ENCODE assay signal across 11 cellular contexts in genomic region chr11:69080361-69080973, GRCh38. TPM values are rescaled to one million over a fixed set of nuclear protein-coding genes. Genes with fewer than 3 reads are reported as not detected.
DNase-seq lines count a peak whose midpoint lies in the region; ATAC-seq, FAIRE-seq and TF ChIP-seq lines count a peak whose summit lies in the region.
"Had no signal": no experiment of that assay in that cellular context is flagged by ENCODE, and none has a peak within 500 bp of the region (broad histone marks: within the 10 kb centered on the region; RNA-seq: fewer than 3 reads in every experiment).

No MANE protein-coding gene starts in this region.

- no peak overlapping the region for H3K4me3 Mint-ChIP-seq in activated CD4-positive, alpha-beta T cell treated with anti-CD3 and anti-CD28 coated beads, Interleukin-2, amount 10 ng/mL, durations not matched to agents 7 days and 5 days

- H3K9me3 ChIP-seq in smooth muscle cell (replicated peaks; ENCODE audit: low read depth), result no peaks in the 10 kb centered on the region
- H3K9me3 ChIP-seq: Peyer's patch had no signal

- H4K20me1 ChIP-seq in smooth muscle cell (ENCODE audit: low read depth), result peaks cover 8% of the 10 kb centered on the region

- ATAC-seq in GM19023 (IDR thresholded peaks at IDR 0.05; ENCODE audit: unreplicated experiment) (no peak), HG03378 (IDR thresholded peaks at IDR 0.05; ENCODE audit: unreplicated experiment) (no peak)

- WGBS in smooth muscle cell (ENCODE audit: low lambda C conversion rate), result 63% methylated on average over 15 of the region's 15 CpGs

- no peaks in the 10 kb centered on the region for H3K27me3 Mint-ChIP-seq in activated CD4-positive, alpha-beta T cell treated with anti-CD3 and anti-CD28 coated beads, Interleukin-2, amount 10 ng/mL, durations not matched to agents 7 days and 5 days

- FAIRE-seq in RCC 7860 (lab: Jason Lieb, UNC) (peak; percentile 51), D721Med (lab: Jason Lieb, UNC) (no peak)

- H3K9me3 Mint-ChIP-seq in activated CD4-positive, alpha-beta T cell treated with anti-CD3 and anti-CD28 coated beads, Interleukin-2, amount 10 ng/mL, durations not matched to agents 7 days and 5 days, result no peaks in the 10 kb centered on the region

- no peaks in the 10 kb centered on the region for H3K79me2 ChIP-seq in smooth muscle cell (ENCODE audit: low read depth)

- H3F3A ChIP-seq in smooth muscle cell (ENCODE audit: low read depth), result no peaks in the 10 kb centered on the region

- POLR2A ChIA-PET in activated CD4-positive, alpha-beta T cell treated with anti-CD3 and anti-CD28 coated beads, Interleukin-2, amount 10 ng/mL, durations not matched to agents 7 days and 5 days (lab: Charles Lee), result no interaction called here

- H3K4me3 ChIP-seq in smooth muscle cell, result no peak overlapping the region
- H3K4me3 ChIP-seq: Peyer's patch had no signal

- peaks cover 22% of the 10 kb centered on the region for H3K4me1 Mint-ChIP-seq in activated CD4-positive, alpha-beta T cell treated with anti-CD3 and anti-CD28 coated beads, Interleukin-2, amount 10 ng/mL, durations not matched to agents 7 days and 5 days

- H3K27ac Mint-ChIP-seq in activated CD4-positive, alpha-beta T cell treated with anti-CD3 and anti-CD28 coated beads, Interleukin-2, amount 10 ng/mL, durations not matched to agents 7 days and 5 days, result peak overlapping the region; percentile 92

- CTCF ChIA-PET in activated CD4-positive, alpha-beta T cell treated with anti-CD3 and anti-CD28 coated beads, Interleukin-2, amount 10 ng/mL, durations not matched to agents 7 days and 5 days (lab: Charles Lee), result no interaction called here

- no peaks in the 10 kb centered on the region for H3K27me3 ChIP-seq in smooth muscle cell (ENCODE audit: low read depth)
- H3K27me3 ChIP-seq: Peyer's patch had no signal

- H3K27ac ChIP-seq in smooth muscle cell (ENCODE audit: low read depth), result peak overlapping the region; percentile 60
- H3K27ac ChIP-seq: Peyer's patch had no signal

- no peak overlapping the region for H2AFZ ChIP-seq in smooth muscle cell (ENCODE audit: low read depth)

- no peak for TF ChIP-seq CTCF in smooth muscle cell (IDR thresholded peaks at IDR 0.05; ENCODE audit: borderline replicate concordance, insufficient read depth, poor library complexity, severe bottlenecking)
- no peak for TF ChIP-seq CTCF in D721Med (IDR thresholded peaks at IDR 0.05; ENCODE audit: insufficient read depth, missing control alignments)

- no peaks in the 10 kb centered on the region for H3K36me3 ChIP-seq in smooth muscle cell (ENCODE audit: low read depth)

- peaks cover 10% of the 10 kb centered on the region for H3K36me3 Mint-ChIP-seq in activated CD4-positive, alpha-beta T cell treated with anti-CD3 and anti-CD28 coated beads, Interleukin-2, amount 10 ng/mL, durations not matched to agents 7 days and 5 days (ENCODE audit: low read depth)

- no peak overlapping the region for H3K4me2 ChIP-seq in smooth muscle cell

- peak; percentile 47 for DNase-seq in activated CD4-positive, alpha-beta T cell treated with anti-CD3 and anti-CD28 coated beads, Interleukin-2, amount 10 ng/mL, durations not matched to agents 7 days and 5 days
- no peak for DNase-seq in activated CD4-positive, alpha-beta T cell treated with anti-CD3 and anti-CD28 coated beads, Interleukin-2, amount 50 U/mL, for 1 hour
- DNase-seq in RCC 7860 (ENCODE audit: low spot score) (peak; percentile 72), dedifferentiated amniotic fluid mesenchymal stem cell (ENCODE audit: extremely low spot score) (peak; percentile 37), smooth muscle cell (lab: John Stamatoyannopoulos, UW; ENCODE audit: unreplicated experiment) (no peak), D721Med (ENCODE audit: insufficient read length, low spot score) (no peak)
- DNase-seq: AML-193, cerebellar nuclear complex, Peyer's patch had no signal

- no peaks in the 10 kb centered on the region for H3K4me1 ChIP-seq in smooth muscle cell (ENCODE audit: low read depth)
- H3K4me1 ChIP-seq: Peyer's patch had no signal

- no peak overlapping the region for H3K9ac ChIP-seq in smooth muscle cell (ENCODE audit: low read depth)

RNA-seq across cellular contexts. Expression of gene TPCN2, which starts 31.7 kb away (rescaled TPM):
- 10 to 100 TPM; 18.0 to 22.1 TPM for total RNA-seq in activated CD4-positive, alpha-beta T cell treated with anti-CD3 and anti-CD28 coated beads, Interleukin-2, amount 10 ng/mL, durations not matched to agents 7 days and 5 days
- total RNA-seq in smooth muscle cell, result 5.9 and 7.4 TPM in 2 replicates
- polyA plus RNA-seq in smooth muscle cell, result 10.5 and 13.6 TPM in 2 replicates

Comparison
In these comparisons a context has a peak if more than half of its experiments do, and no peak if none do; other contexts are left out.
1. DNase-seq: peak in activated CD4-positive, alpha-beta T cell treated with anti-CD3 and anti-CD28 coated beads, Interleukin-2, amount 10 ng/mL, durations not matched to agents 7 days and 5 days (single experiment), RCC 7860 (single experiment) and dedifferentiated amniotic fluid mesenchymal stem cell (single experiment); none in activated CD4-positive, alpha-beta T cell treated with anti-CD3 and anti-CD28 coated beads, Interleukin-2, amount 50 U/mL, for 1 hour (single experiment), smooth muscle cell (single experiment) and D721Med (single experiment).